ENCODE assay signal across 1 cellular context in genomic region chr6:137660296-137660731, GRCh38.
TF ChIP-seq lines count a peak whose summit lies in the region.

No MANE protein-coding gene starts in this region.

TF ChIP-seq in HepG2, 621 proteins besides CTCF, POLR2A, EP300 and RAD21 (continues in another document):
- TF ChIP-seq ZHX1 (CRISPR knock-in tag; IDR thresholded peaks at IDR 0.05; ENCODE audit: low read depth) = no peak
- 0 out of 2 replicates have a peak, but pooled peaks have one; percentile 35 for TF ChIP-seq KDM6A (CRISPR knock-in tag; IDR thresholded peaks at IDR 0.05; ENCODE audit: low read depth)
- 0 out of 2 replicates have a peak, but pooled peaks have one; percentile 26 for TF ChIP-seq CCDC6 (CRISPR knock-in tag; IDR thresholded peaks at IDR 0.05)
- TF ChIP-seq RXRB (CRISPR knock-in tag; IDR thresholded peaks at IDR 0.05; ENCODE audit: borderline replicate concordance) = 0 out of 2 replicates have a peak, but pooled peaks have one; percentile 9
- peak; percentile 63 for TF ChIP-seq HMG20A (CRISPR knock-in tag; IDR thresholded peaks at IDR 0.05; ENCODE audit: borderline replicate concordance)
- TF ChIP-seq ZNF782 (CRISPR knock-in tag; IDR thresholded peaks at IDR 0.05; ENCODE audit: borderline replicate concordance) = no peak
- TF ChIP-seq, protein P1, sequence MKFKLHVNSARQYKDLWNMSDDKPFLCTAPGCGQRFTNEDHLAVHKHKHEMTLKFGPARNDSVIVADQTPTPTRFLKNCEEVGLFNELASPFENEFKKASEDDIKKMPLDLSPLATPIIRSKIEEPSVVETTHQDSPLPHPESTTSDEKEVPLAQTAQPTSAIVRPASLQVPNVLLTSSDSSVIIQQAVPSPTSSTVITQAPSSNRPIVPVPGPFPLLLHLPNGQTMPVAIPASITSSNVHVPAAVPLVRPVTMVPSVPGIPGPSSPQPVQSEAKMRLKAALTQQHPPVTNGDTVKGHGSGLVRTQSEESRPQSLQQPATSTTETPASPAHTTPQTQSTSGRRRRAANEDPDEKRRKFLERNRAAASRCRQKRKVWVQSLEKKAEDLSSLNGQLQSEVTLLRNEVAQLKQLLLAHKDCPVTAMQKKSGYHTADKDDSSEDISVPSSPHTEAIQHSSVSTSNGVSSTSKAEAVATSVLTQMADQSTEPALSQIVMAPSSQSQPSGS (CRISPR knock-in tag; IDR thresholded peaks at IDR 0.05) = 0 out of 2 replicates have a peak, but pooled peaks have one; percentile 22
- 0 out of 4 replicates have a peak, but pooled peaks of 1 of the 2 experiments have one; percentile 7 for TF ChIP-seq HMGXB4 (CRISPR knock-in tag; IDR thresholded peaks at IDR 0.05; ENCODE audit: borderline replicate concordance in 1 of 2, low read depth in 1 of 2)
- no peak for TF ChIP-seq POLR2AphosphoS2 (IDR thresholded peaks at IDR 0.05; ENCODE audit: low read depth, low read length)
- no peak for TF ChIP-seq AHR (CRISPR knock-in tag; IDR thresholded peaks at IDR 0.05)
- TF ChIP-seq TCF7L2 (IDR thresholded peaks at IDR 0.05; ENCODE audit: low read depth, low read length) = peak; percentile 55
- TF ChIP-seq CEBPG (CRISPR knock-in tag; IDR thresholded peaks at IDR 0.05) = 0 out of 2 replicates have a peak, but pooled peaks have one; percentile 3
- no peak for TF ChIP-seq SYNCRIP (IDR thresholded peaks at IDR 0.05; ENCODE audit: insufficient read depth, low read depth, low read length)
- 0 out of 2 replicates have a peak, but pooled peaks have one; percentile 9 for TF ChIP-seq FOXK1 (CRISPR knock-in tag; IDR thresholded peaks at IDR 0.05; ENCODE audit: borderline replicate concordance, low read depth)
- peak; percentile 57; the same call in 1 of the 2 replicates for TF ChIP-seq ZNF710 (CRISPR knock-in tag; IDR thresholded peaks at IDR 0.05; ENCODE audit: borderline replicate concordance)
- TF ChIP-seq BCL6 (CRISPR knock-in tag; IDR thresholded peaks at IDR 0.05) = peak; percentile 25
- no peak for TF ChIP-seq GTF3A (CRISPR knock-in tag; conservative IDR thresholded peaks at IDR 0.05)
- peak; percentile 97 for TF ChIP-seq ZNF652 (CRISPR knock-in tag; IDR thresholded peaks at IDR 0.05; ENCODE audit: borderline replicate concordance, low read depth)
- 0 out of 2 replicates have a peak, but pooled peaks have one; percentile 44 for TF ChIP-seq SMAD3 (CRISPR knock-in tag; IDR thresholded peaks at IDR 0.05)
- TF ChIP-seq NR1H2 (CRISPR knock-in tag; IDR thresholded peaks at IDR 0.05; ENCODE audit: borderline replicate concordance, low read depth) = no peak
- peak; percentile 87 for TF ChIP-seq NCOR1 (IDR thresholded peaks at IDR 0.05; ENCODE audit: borderline replicate concordance, low read length)
- TF ChIP-seq ZNF234 (CRISPR knock-in tag; conservative IDR thresholded peaks at IDR 0.05) = no peak
- no peak for TF ChIP-seq ZFP41 (CRISPR knock-in tag; IDR thresholded peaks at IDR 0.05; ENCODE audit: borderline replicate concordance)
- no peak for TF ChIP-seq JUN (CRISPR knock-in tag; IDR thresholded peaks at IDR 0.05)
- TF ChIP-seq PCBP1 (IDR thresholded peaks at IDR 0.05; ENCODE audit: borderline replicate concordance, low read depth, low read length) = no peak
- TF ChIP-seq ZBTB1 (CRISPR knock-in tag; IDR thresholded peaks at IDR 0.05; ENCODE audit: borderline replicate concordance) = no peak
- peak; percentile 76 for TF ChIP-seq ASH2L (IDR thresholded peaks at IDR 0.05; ENCODE audit: insufficient read length, low read depth, low read length)
- peak; percentile 54; the same call in 1 of the 2 replicates for TF ChIP-seq NFIC (IDR thresholded peaks at IDR 0.05; ENCODE audit: low read length)
- no peak for TF ChIP-seq TSC22D2 (CRISPR knock-in tag; IDR thresholded peaks at IDR 0.05; ENCODE audit: borderline replicate concordance)
- TF ChIP-seq ZNF644 (CRISPR knock-in tag; IDR thresholded peaks at IDR 0.05; ENCODE audit: low read depth) = 0 out of 2 replicates have a peak, but pooled peaks have one; percentile 18
- peak; percentile 28; the same call in 1 of the 2 replicates for TF ChIP-seq ZNF878 (CRISPR knock-in tag; IDR thresholded peaks at IDR 0.05)
- no peak for TF ChIP-seq ZNF44 (CRISPR knock-in tag; IDR thresholded peaks at IDR 0.05)
- TF ChIP-seq CREM (IDR thresholded peaks at IDR 0.05) = peak; percentile 43; the same call in 1 of the 2 replicates
- TF ChIP-seq CREM (CRISPR knock-in tag; IDR thresholded peaks at IDR 0.05) = no peak
- TF ChIP-seq ARID5B (CRISPR knock-in tag; IDR thresholded peaks at IDR 0.05) = peak; percentile 71; the same call in 1 of the 2 replicates
- TF ChIP-seq HDAC2 (CRISPR knock-in tag; IDR thresholded peaks at IDR 0.05) = peak; percentile 42; the same call in 1 of the 2 replicates
- peak; percentile 90 for TF ChIP-seq SOX5 (CRISPR knock-in tag; IDR thresholded peaks at IDR 0.05; ENCODE audit: borderline replicate concordance)
- TF ChIP-seq HNF1A (IDR thresholded peaks at IDR 0.05; ENCODE audit: low read depth) = 0 out of 2 replicates have a peak, but pooled peaks have one; percentile 54
- TF ChIP-seq HNF1A (CRISPR knock-in tag; IDR thresholded peaks at IDR 0.05; ENCODE audit: borderline replicate concordance) = peak; percentile 48; the same call in 1 of the 2 replicates
- TF ChIP-seq ATF3 (CRISPR knock-in tag; IDR thresholded peaks at IDR 0.05) = no peak
- peak; percentile 75 for TF ChIP-seq HNF4G (IDR thresholded peaks at IDR 0.05; ENCODE audit: borderline replicate concordance, low read depth, low read length)
- TF ChIP-seq HNF4G (CRISPR knock-in tag; IDR thresholded peaks at IDR 0.05; ENCODE audit: borderline replicate concordance, low read depth) = no peak
- TF ChIP-seq BRCA1 (CRISPR knock-in tag; IDR thresholded peaks at IDR 0.05) = no peak
- peak; percentile 62 for TF ChIP-seq DMAP1 (CRISPR knock-in tag; IDR thresholded peaks at IDR 0.05)
